In genomic region chr6:5994999-5995698, GRCh38 we compare ENCODE assay signal across 1 cellular context.
TF ChIP-seq lines count a peak whose summit lies in the region.

No MANE protein-coding gene starts in this region.

TF ChIP-seq in IMR-90, 13 proteins besides CTCF, POLR2A, EP300 and RAD21 (continued from another document):
- TF ChIP-seq CEBPB (IDR thresholded peaks at IDR 0.05; ENCODE audit: low read depth, low read length) = no peak
- no peak for TF ChIP-seq MAZ (IDR thresholded peaks at IDR 0.05; ENCODE audit: borderline replicate concordance, low read depth, low read length)
- no peak for TF ChIP-seq FOS (IDR thresholded peaks at IDR 0.05; ENCODE audit: low read depth, low read length)
- no peak for TF ChIP-seq CHD1 (IDR thresholded peaks at IDR 0.05; ENCODE audit: low read depth, low read length)
- no peak for TF ChIP-seq ELK1 (IDR thresholded peaks at IDR 0.05; ENCODE audit: borderline replicate concordance, low read depth, low read length)
- no peak for TF ChIP-seq USF2 (IDR thresholded peaks at IDR 0.05; ENCODE audit: low read depth, low read length)
- no peak for TF ChIP-seq SMC3 (IDR thresholded peaks at IDR 0.05; ENCODE audit: low read depth, low read length)
- no peak for TF ChIP-seq BHLHE40 (IDR thresholded peaks at IDR 0.05; ENCODE audit: low read depth, low read length)
TF ChIP-seq in IMR-90: peak in this region for 0.
